In the genomic region with DNA sequence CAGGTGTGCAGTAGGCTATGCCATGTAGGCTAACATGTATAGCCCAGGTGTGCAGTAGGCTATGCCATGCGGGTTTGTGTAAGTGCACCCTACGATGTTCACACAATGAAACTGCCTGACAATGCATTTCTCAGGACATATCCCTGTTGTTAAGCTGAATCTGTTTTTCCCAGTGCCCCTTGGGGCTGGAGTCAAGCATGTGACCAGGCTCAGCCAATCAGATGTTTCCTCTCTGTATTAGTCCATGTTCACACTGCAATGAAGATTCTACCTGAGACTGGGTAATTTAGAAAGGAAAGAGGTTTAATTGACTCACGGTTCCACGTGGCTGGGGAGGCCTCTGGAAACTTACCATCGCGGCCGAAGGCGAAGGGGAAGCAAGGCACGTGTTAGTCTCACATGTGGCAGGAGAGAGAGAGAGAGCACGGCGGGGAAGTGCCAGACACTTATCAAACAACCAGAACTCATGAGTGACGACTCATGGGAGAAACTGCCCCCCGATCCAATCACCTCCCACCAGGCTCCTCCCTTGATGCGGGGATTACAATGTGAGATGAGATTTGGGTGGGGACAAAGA, we compare ENCODE assay signal across 25 cellular contexts. TPM values are rescaled to one million over a fixed set of nuclear protein-coding genes. Genes with fewer than 3 reads are reported as not detected.
DNase-seq lines count a peak whose midpoint lies in the region; ATAC-seq, FAIRE-seq and TF ChIP-seq lines count a peak whose summit lies in the region.
"Had no signal": no experiment of that assay in that cellular context is flagged by ENCODE, and none has a peak within 500 bp of the region (broad histone marks: within the 10 kb centered on the region; RNA-seq: fewer than 3 reads in every experiment).

No MANE protein-coding gene starts in this region.

- H3K14ac ChIP-seq in H1 (ENCODE audit: insufficient read length): no peak overlapping the region

- H2BK12ac ChIP-seq in H1 (ENCODE audit: low read depth, low read length): peak overlapping the region; percentile 68; the same call in 1 of the 2 replicates

- POLR2A ChIA-PET in H1 (lab: Charles Lee; ENCODE audit: partially characterized antibody): no interaction called here

- no peak overlapping the region for H3K4me2 ChIP-seq in H1 (ENCODE audit: insufficient read depth in 1 of 2, low read depth in 2 of 2, low read length in 2 of 2)
- H3K4me2 ChIP-seq: SK-N-SH had no signal

- H3K4me1 ChIP-seq in right cardiac atrium (ENCODE audit: control insufficient read depth, insufficient read depth, low read length): no peaks in the 10 kb centered on the region
- H3K4me1 ChIP-seq in H1 (replicated peaks in 1 of 4; ENCODE audit: control insufficient read depth in 3 of 4, insufficient read depth in 4 of 4, low read length in 3 of 4): peaks cover 5 to 16% (median 9%) of the 10 kb centered on the region in 4 experiments
- H3K4me1 ChIP-seq in upper lobe of right lung: no peaks in the 10 kb centered on the region
- H3K4me1 ChIP-seq in testis: peaks cover 5% of the 10 kb centered on the region

- no peak for TF ChIP-seq EP300 in H1 (IDR thresholded peaks at IDR 0.05; ENCODE audit: borderline replicate concordance in 1 of 2, low read depth in 2 of 2, low read length in 2 of 2)

- TF ChIP-seq RAD21 in H1 (IDR thresholded peaks at IDR 0.05 in 1 of 2, conservative IDR thresholded peaks at IDR 0.05 in 1 of 2; ENCODE audit: low read depth in 2 of 2, low read length in 2 of 2): no peak

- ATAC-seq in Right ventricle myocardium superior (ENCODE audit: poor library complexity) (no peak), right cardiac atrium (no peak), upper lobe of right lung (no peak), GM18498 (IDR thresholded peaks at IDR 0.05; ENCODE audit: unreplicated experiment) (no peak)
- ATAC-seq: Panc1 had no signal

- H3K4me3 ChIP-seq in right cardiac atrium (ENCODE audit: low read length) (no peak overlapping the region), H1 (ENCODE audit: extremely low read depth in 1 of 4, insufficient read depth in 2 of 4, low read depth in 3 of 4, low read length in 4 of 4) (no peak overlapping the region), upper lobe of right lung (no peak overlapping the region), testis (no peak overlapping the region)

- H4K8ac ChIP-seq in H1 (ENCODE audit: extremely low read depth, insufficient read depth, low read length): no peak overlapping the region

- no peak overlapping the region for H3K9ac ChIP-seq in H1 (replicated peaks in 1 of 4; ENCODE audit: extremely low read depth in 1 of 4, low read depth in 3 of 4, low read length in 3 of 4)
- H3K9ac ChIP-seq: SK-N-SH had no signal

- no peaks in the 10 kb centered on the region for H3K79me2 ChIP-seq in H1 (ENCODE audit: control insufficient read depth in 1 of 2, insufficient read depth in 2 of 2, low read length in 2 of 2)

- H3K18ac ChIP-seq in H1 (ENCODE audit: extremely low read depth, low read length): no peak overlapping the region

- H2BK15ac ChIP-seq in H1 (ENCODE audit: low read length): no peak overlapping the region

- no peak overlapping the region for H3K4me3 Mint-ChIP-seq in activated T-helper 2 cell treated with anti-CD3 and anti-CD28 coated beads, Interferon-gamma antibody, Interleukin-2, Interleukin-4, amounts not matched to agents 10 μg/mL and 5 μg/mL and 100 μg/mL, durations not matched to agents 14 hours and 24 hours and 36 hours (ENCODE audit: low read depth)

- H4K20me1 ChIP-seq in H1 (replicated peaks in 1 of 2; ENCODE audit: control insufficient read depth in 1 of 2, insufficient read depth in 2 of 2, low read length in 2 of 2): no peaks in the 10 kb centered on the region

- H3K4ac ChIP-seq in H1 (replicated peaks; ENCODE audit: insufficient read length, low read depth, low read length): no peak overlapping the region

- peaks cover under 1% of the 10 kb centered on the region for H3K4me1 Mint-ChIP-seq in activated T-helper 2 cell treated with anti-CD3 and anti-CD28 coated beads, Interferon-gamma antibody, Interleukin-2, Interleukin-4, amounts not matched to agents 10 μg/mL and 5 μg/mL and 100 μg/mL, durations not matched to agents 14 hours and 24 hours and 36 hours (ENCODE audit: low read depth)

- H2BK120ac ChIP-seq in H1 (replicated peaks; ENCODE audit: low read depth, low read length): no peak overlapping the region

- H2BK5ac ChIP-seq in H1 (ENCODE audit: low read depth, low read length): no peak overlapping the region

- no peak overlapping the region for H3K27ac ChIP-seq in right cardiac atrium (ENCODE audit: low read length)
- no peak overlapping the region for H3K27ac ChIP-seq in H1 (ENCODE audit: low read depth, low read length)
- H3K27ac ChIP-seq in upper lobe of right lung: no peak overlapping the region
- H3K27ac ChIP-seq in testis: no peak overlapping the region

- DNase-seq in Right ventricle myocardium superior: peak; percentile 20
- no peak for DNase-seq in right cardiac atrium
- DNase-seq in RPMI8226: peak; percentile 43
- DNase-seq in H1 (ENCODE audit: low read depth in 1 of 2, low spot score in 2 of 2): no peak
- peak; percentile 32 for DNase-seq in upper lobe of right lung
- DNase-seq in activated T-helper 2 cell treated with anti-CD3 and anti-CD28 coated beads, Interferon-gamma antibody, Interleukin-2, Interleukin-4, amounts not matched to agents 10 μg/mL and 5 μg/mL and 100 μg/mL, durations not matched to agents 14 hours and 24 hours and 36 hours (ENCODE audit: low spot score): no peak
- no peak for DNase-seq in testis
- DNase-seq: Calu3, DMS79 treated with DMSO at 0.1 percent for 48 hours, GF-D8, GOT3, HCEC 1CT, IMR-90, Karpas-422, NCI-H1092, NCI-H1417 treated with DMSO at 0.1 percent for 48 hours, NCI-H1694 treated with DMSO at 0.1 percent for 48 hours, NCI-H2081, NCI-H226, NCI-H510A, NCI-H69, SK-N-SH had no signal

- H3K23me2 ChIP-seq in H1 (ENCODE audit: low read depth, low read length): no peaks in the 10 kb centered on the region

- H3K23ac ChIP-seq in H1 (ENCODE audit: insufficient read length): no peak overlapping the region

- no peak overlapping the region for H3K56ac ChIP-seq in H1 (replicated peaks; ENCODE audit: insufficient read length, low read depth, low read length)

- H3K27ac Mint-ChIP-seq in activated T-helper 2 cell treated with anti-CD3 and anti-CD28 coated beads, Interferon-gamma antibody, Interleukin-2, Interleukin-4, amounts not matched to agents 10 μg/mL and 5 μg/mL and 100 μg/mL, durations not matched to agents 14 hours and 24 hours and 36 hours: no peak overlapping the region

- H2AK5ac ChIP-seq in H1 (ENCODE audit: low read depth, low read length): no peak overlapping the region

- H3K27me3 Mint-ChIP-seq in activated T-helper 2 cell treated with anti-CD3 and anti-CD28 coated beads, Interferon-gamma antibody, Interleukin-2, Interleukin-4, amounts not matched to agents 10 μg/mL and 5 μg/mL and 100 μg/mL, durations not matched to agents 14 hours and 24 hours and 36 hours (ENCODE audit: low read depth): peaks cover 33% of the 10 kb centered on the region

- H2BK20ac ChIP-seq in H1 (ENCODE audit: low read length): no peak overlapping the region

- CTCF ChIA-PET in H1 (lab: Charles Lee; ENCODE audit: partially characterized antibody): interaction anchor here (1.5 kb wide), 1 partner anchor 11 kb away, joined by 7 read pairs; no protein-coding TSS in a partner anchor

- no peak for FAIRE-seq in H1 (lab: Jason Lieb, UNC)

- TF ChIP-seq POLR2A in H1 (IDR thresholded peaks at IDR 0.05; ENCODE audit: control extremely low read depth in 1 of 2, low read depth in 2 of 2, low read length in 2 of 2) (no peak), testis (IDR thresholded peaks at IDR 0.05) (no peak)

- no peaks in the 10 kb centered on the region for H3K79me1 ChIP-seq in H1 (ENCODE audit: low read depth, low read length)

- H3K36me3 ChIP-seq in H1 (ENCODE audit: control insufficient read depth in 2 of 4, insufficient read depth in 4 of 4, low read length in 3 of 4) (no peaks in the 10 kb centered on the region), upper lobe of right lung (no peaks in the 10 kb centered on the region), testis (ENCODE audit: low read depth, missing control alignments) (no peaks in the 10 kb centered on the region)

- intact Hi-C loops in Right ventricle myocardium superior (cut with DNase I): no loop called here
- intact Hi-C loops in right cardiac atrium (cut with DNase I): no loop called here
- intact Hi-C loops in upper lobe of right lung (cut with DNase I): no loop called here
- intact Hi-C loops in activated T-helper 2 cell treated with anti-CD3 and anti-CD28 coated beads, Interferon-gamma antibody, Interleukin-2, Interleukin-4, amounts not matched to agents 10 μg/mL and 5 μg/mL and 100 μg/mL, durations not matched to agents 14 hours and 24 hours and 36 hours (cut with micrococcal nuclease): no loop called here
- intact Hi-C loops in testis (cut with DNase I; ENCODE audit: low total_unique reads): no loop called here

- H4K5ac ChIP-seq in H1 (ENCODE audit: insufficient read length, low read depth, low read length): no peak overlapping the region

- H3K9me3 ChIP-seq in right cardiac atrium (ENCODE audit: control insufficient read depth, low read length): no peaks in the 10 kb centered on the region
- H3K9me3 ChIP-seq in H1 (ENCODE audit: insufficient read depth in 2 of 2, low read depth in 1 of 2, low read length in 1 of 2): no peaks in the 10 kb centered on the region
- no peaks in the 10 kb centered on the region for H3K9me3 ChIP-seq in upper lobe of right lung
- no peaks in the 10 kb centered on the region for H3K9me3 ChIP-seq in testis
- H3K9me3 ChIP-seq: SK-N-SH had no signal

- H4K91ac ChIP-seq in H1 (replicated peaks; ENCODE audit: insufficient read length, low read length): no peak overlapping the region

- no peaks in the 10 kb centered on the region for H3K27me3 ChIP-seq in right cardiac atrium (ENCODE audit: control insufficient read depth, insufficient read depth)
- H3K27me3 ChIP-seq in H1 (replicated peaks in 1 of 4; ENCODE audit: control insufficient read depth in 3 of 4, extremely low read depth in 1 of 4, insufficient read depth in 3 of 4, low read length in 3 of 4): no peaks in the 10 kb centered on the region
- peaks cover 6% of the 10 kb centered on the region for H3K27me3 ChIP-seq in upper lobe of right lung
- no peaks in the 10 kb centered on the region for H3K27me3 ChIP-seq in testis

- WGBS in right cardiac atrium: 88% methylated on average over 14 of the region's 14 CpGs
- 93% methylated on average over 14 of the region's 14 CpGs; no CpG with 5 or more reads in 1 of the 2 experiments for WGBS in H1 (ENCODE audit: extremely low coverage in 1 of 2, insufficient coverage in 1 of 2, insufficient read length in 1 of 2, insufficient replicate concordance in 2 of 2, low coverage in 1 of 2, low lambda C conversion rate in 2 of 2, missing lambda C conversion rate in 1 of 2), 2 experiments
- 89 to 93% methylated on average over 13 to 14 of the region's 14 CpGs for WGBS in testis, 2 donors

- H2AFZ ChIP-seq in H1 (ENCODE audit: low read length): no peak overlapping the region

- no peaks in the 10 kb centered on the region for H3K36me3 Mint-ChIP-seq in activated T-helper 2 cell treated with anti-CD3 and anti-CD28 coated beads, Interferon-gamma antibody, Interleukin-2, Interleukin-4, amounts not matched to agents 10 μg/mL and 5 μg/mL and 100 μg/mL, durations not matched to agents 14 hours and 24 hours and 36 hours (ENCODE audit: low read depth)

- no peaks in the 10 kb centered on the region for H3K9me3 Mint-ChIP-seq in activated T-helper 2 cell treated with anti-CD3 and anti-CD28 coated beads, Interferon-gamma antibody, Interleukin-2, Interleukin-4, amounts not matched to agents 10 μg/mL and 5 μg/mL and 100 μg/mL, durations not matched to agents 14 hours and 24 hours and 36 hours

- TF ChIP-seq CTCF in H1 (IDR thresholded peaks at IDR 0.05; ENCODE audit: control extremely low read depth in 1 of 3, insufficient read depth in 1 of 3, low read depth in 1 of 3, low read length in 3 of 3) (no peak), upper lobe of right lung (IDR thresholded peaks at IDR 0.05) (no peak), testis (IDR thresholded peaks at IDR 0.05) (no peak)

RNA-seq across cellular contexts. Expression of gene ITM2C, which starts 24.2 kb away (rescaled TPM):
- 25.3 TPM for total RNA-seq in Right ventricle myocardium superior
- 10 to 100 TPM; 40.5 to 67.0 (median 57.7) TPM for total RNA-seq in right cardiac atrium
- polyA plus RNA-seq in right cardiac atrium: 73.1 TPM
- total RNA-seq in H1 (2021; fragmentation: NEBNext Ultra II Directional; extraction: Animal tissue kit (Norgen Biotek cat#: 25700)): 362 and 367 TPM in 2 replicates
- 742 and 889 TPM in 2 replicates for polyA plus RNA-seq in H1 (2011; rRNA removed)
- 714 TPM for polyA plus RNA-seq in H1 (2011; cell fraction: cytosol; rRNA removed)
- polyA plus RNA-seq in H1 (2011; cell fraction: nucleus; rRNA removed): 967 TPM
- 466 to 565 TPM (median 504 TPM) in 4 replicates for polyA plus RNA-seq in H1 (2012, experiment 1 of 2)
- 396 TPM for polyA plus RNA-seq in H1 (2012, experiment 2 of 2)
- 442 TPM for polyA plus RNA-seq in H1 (2013, experiment 1 of 2)
- 531 TPM for polyA plus RNA-seq in H1 (2013, experiment 2 of 2)
- 807 and 840 TPM in 2 replicates for polyA minus RNA-seq in H1 (2011; rRNA and poly(A)+ RNA removed)
- polyA minus RNA-seq in H1 (2011; cell fraction: cytosol; rRNA and poly(A)+ RNA removed): 239 TPM
- 131 TPM for polyA minus RNA-seq in H1 (2011; cell fraction: nucleus; rRNA and poly(A)+ RNA removed)
- 25.0 TPM for total RNA-seq in upper lobe of right lung
- 13.3 and 15.8 TPM in 2 replicates for total RNA-seq in activated T-helper 2 cell treated with anti-CD3 and anti-CD28 coated beads, Interferon-gamma antibody, Interleukin-2, Interleukin-4, amounts not matched to agents 10 μg/mL and 5 μg/mL and 100 μg/mL, durations not matched to agents 14 hours and 24 hours and 36 hours
- 10 to 100 TPM; 53.7 to 95.7 TPM for total RNA-seq in testis
- polyA plus RNA-seq in testis (ENCODE audit: insufficient read depth, low read depth, low replicate concordance): 57.8 TPM

RNA-seq across cellular contexts. Expression of gene GPR55, which starts 36.1 kb away (rescaled TPM):
- total RNA-seq in Right ventricle myocardium superior: not detected
- total RNA-seq in right cardiac atrium: under 1 TPM in 2 of 4 donors, not detected in 2; 0.18 to 0.20 TPM
- not detected for polyA plus RNA-seq in right cardiac atrium
- total RNA-seq in H1 (2021; fragmentation: NEBNext Ultra II Directional; extraction: Animal tissue kit (Norgen Biotek cat#: 25700)): not detected in 2 replicates
- not detected in 2 replicates for polyA plus RNA-seq in H1 (2011; rRNA removed)
- not detected for polyA plus RNA-seq in H1 (2011; cell fraction: cytosol; rRNA removed)
- polyA plus RNA-seq in H1 (2011; cell fraction: nucleus; rRNA removed): not detected
- not detected in 4 replicates for polyA plus RNA-seq in H1 (2012, experiment 1 of 2)
- not detected for polyA plus RNA-seq in H1 (2012, experiment 2 of 2)
- polyA plus RNA-seq in H1 (2013, experiment 1 of 2): not detected
- not detected for polyA plus RNA-seq in H1 (2013, experiment 2 of 2)
- not detected in 2 replicates for polyA minus RNA-seq in H1 (2011; rRNA and poly(A)+ RNA removed)
- polyA minus RNA-seq in H1 (2011; cell fraction: cytosol; rRNA and poly(A)+ RNA removed): not detected
- polyA minus RNA-seq in H1 (2011; cell fraction: nucleus; rRNA and poly(A)+ RNA removed): not detected
- 1.2 TPM for total RNA-seq in upper lobe of right lung
- total RNA-seq in activated T-helper 2 cell treated with anti-CD3 and anti-CD28 coated beads, Interferon-gamma antibody, Interleukin-2, Interleukin-4, amounts not matched to agents 10 μg/mL and 5 μg/mL and 100 μg/mL, durations not matched to agents 14 hours and 24 hours and 36 hours: 0.57 and 0.78 TPM in 2 replicates
- 10 to 100 TPM; 10.9 to 14.7 TPM for total RNA-seq in testis
- polyA plus RNA-seq in testis (ENCODE audit: insufficient read depth, low read depth, low replicate concordance): 12.3 TPM
- total RNA-seq: Calu3, IMR-90 had no signal
- polyA plus RNA-seq: BJ, SK-N-SH had no signal

Comparison
In these comparisons a context has a peak if more than half of its experiments do, and no peak if none do; other contexts are left out.
1. DNase-seq: peak in Right ventricle myocardium superior (single experiment), RPMI8226 (single experiment) and upper lobe of right lung (single experiment); none in right cardiac atrium (0 of 3), H1 (0 of 2), activated T-helper 2 cell treated with anti-CD3 and anti-CD28 coated beads, Interferon-gamma antibody, Interleukin-2, Interleukin-4, amounts not matched to agents 10 μg/mL and 5 μg/mL and 100 μg/mL, durations not matched to agents 14 hours and 24 hours and 36 hours (single experiment) and testis (single experiment).